ENCODE assay signal across 1 cellular context in genomic region chr1:39690943-39691382, GRCh38.
TF ChIP-seq lines count a peak whose summit lies in the region.

No MANE protein-coding gene starts in this region.

TF ChIP-seq in K562, 482 proteins besides CTCF, POLR2A, EP300 and RAD21 (continued from another document):
- TF ChIP-seq, protein P1, sequence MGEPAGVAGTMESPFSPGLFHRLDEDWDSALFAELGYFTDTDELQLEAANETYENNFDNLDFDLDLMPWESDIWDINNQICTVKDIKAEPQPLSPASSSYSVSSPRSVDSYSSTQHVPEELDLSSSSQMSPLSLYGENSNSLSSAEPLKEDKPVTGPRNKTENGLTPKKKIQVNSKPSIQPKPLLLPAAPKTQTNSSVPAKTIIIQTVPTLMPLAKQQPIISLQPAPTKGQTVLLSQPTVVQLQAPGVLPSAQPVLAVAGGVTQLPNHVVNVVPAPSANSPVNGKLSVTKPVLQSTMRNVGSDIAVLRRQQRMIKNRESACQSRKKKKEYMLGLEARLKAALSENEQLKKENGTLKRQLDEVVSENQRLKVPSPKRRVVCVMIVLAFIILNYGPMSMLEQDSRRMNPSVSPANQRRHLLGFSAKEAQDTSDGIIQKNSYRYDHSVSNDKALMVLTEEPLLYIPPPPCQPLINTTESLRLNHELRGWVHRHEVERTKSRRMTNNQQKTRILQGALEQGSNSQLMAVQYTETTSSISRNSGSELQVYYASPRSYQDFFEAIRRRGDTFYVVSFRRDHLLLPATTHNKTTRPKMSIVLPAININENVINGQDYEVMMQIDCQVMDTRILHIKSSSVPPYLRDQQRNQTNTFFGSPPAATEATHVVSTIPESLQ (CRISPR knock-in tag; IDR thresholded peaks at IDR 0.05) = 0 out of 2 replicates have a peak, but pooled peaks have one; percentile 78
- 0 out of 2 replicates have a peak, but pooled peaks have one; percentile 12 for TF ChIP-seq IRF2 (CRISPR knock-in tag; IDR thresholded peaks at IDR 0.05)
